21 cellular contexts compared by ENCODE assay signal in the genomic region with DNA sequence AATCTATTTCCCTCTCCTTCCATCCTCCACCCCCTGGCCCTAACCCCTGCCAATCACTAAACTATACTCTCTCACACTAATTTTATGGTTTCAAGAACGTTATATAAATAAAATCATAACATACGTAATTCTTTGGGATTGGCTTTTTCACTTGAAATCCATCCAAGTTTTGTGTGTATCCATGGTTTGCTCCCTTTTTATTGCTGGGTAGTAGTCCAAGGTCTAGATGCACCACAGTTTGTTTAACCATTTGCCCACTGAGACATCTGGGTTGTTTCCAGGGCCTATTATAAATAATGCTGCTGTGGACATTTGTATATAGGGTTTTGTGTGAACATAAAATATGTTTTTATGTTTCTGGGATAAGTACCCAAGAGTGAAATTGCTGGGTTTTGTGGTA.
A peak's percentile ranks its signal among the peaks of the same experiment; 100 is the strongest.
DNase-seq lines count a peak whose midpoint lies in the region; ATAC-seq and TF ChIP-seq lines count a peak whose summit lies in the region.
"Had no signal": no experiment of that assay in that cellular context is flagged by ENCODE, and none has a peak within 500 bp of the region (broad histone marks: within the 10 kb centered on the region; RNA-seq: fewer than 3 reads in every experiment).

No MANE protein-coding gene starts in this region.

- no peak overlapping the region for H3K4me2 ChIP-seq in Karpas-422 (ENCODE audit: low read depth, low read length, poor library complexity, severe bottlenecking)
- H3K4me2 ChIP-seq: BLaER1 treated with 17β-estradiol and CSF1 and Interleukin-3, amounts not matched to agents 10 nM and 100 nM had no signal

- H2AFZ ChIP-seq in Karpas-422 (ENCODE audit: low read length): no peak overlapping the region

- peaks cover 70% of the 10 kb centered on the region for H3K4me1 ChIP-seq in Karpas-422 (ENCODE audit: low read length)
- H3K4me1 ChIP-seq in colonic mucosa: no peaks in the 10 kb centered on the region
- peaks cover 0 to 18% (median 3%) of the 10 kb centered on the region in 4 donors for H3K4me1 ChIP-seq in right lobe of liver

- H3K9ac ChIP-seq in Karpas-422 (ENCODE audit: low read length): no peak overlapping the region
- H3K9ac ChIP-seq in colonic mucosa (ENCODE audit: low read depth in 2 of 2, low read length in 2 of 2): no peak overlapping the region
- H3K9ac ChIP-seq: BLaER1 treated with 17β-estradiol and CSF1 and Interleukin-3, amounts not matched to agents 10 nM and 100 nM had no signal

- DNase-seq in Karpas-422 (no peak), colonic mucosa (peak; percentile 45), right lobe of liver (no peak), HT-29 (ENCODE audit: low spot score) (no peak)
- DNase-seq: Calu3; CD8-positive, alpha-beta T cell; DMS153; EL; GF-D8; KBM-7; MV-4-11; NCI-H1694; NCI-H2171 treated with DMSO at 0.1 percent for 48 hours; NCI-H524 treated with DMSO at 0.1 percent for 48 hours; SHP77; T-helper 2 cell had no signal

- no peaks in the 10 kb centered on the region for H3K27me3 ChIP-seq in Karpas-422 (ENCODE audit: low read length)
- H3K27me3 ChIP-seq in colonic mucosa: no peaks in the 10 kb centered on the region
- H3K27me3 ChIP-seq in right lobe of liver: no peaks in the 10 kb centered on the region
- H3K27me3 ChIP-seq: BLaER1 treated with 17β-estradiol and CSF1 and Interleukin-3, amounts not matched to agents 10 nM and 100 nM had no signal

- 13% methylated on average over 2 of the region's 2 CpGs for WGBS in right lobe of liver (ENCODE audit: insufficient coverage, low coverage, low lambda C conversion rate, missing lambda C conversion rate)

- H3K9me2 ChIP-seq in Karpas-422 (replicated peaks; ENCODE audit: insufficient read depth, low read length): no peaks in the 10 kb centered on the region

- TF ChIP-seq CTCF in colonic mucosa (IDR thresholded peaks at IDR 0.05) (no peak), right lobe of liver (IDR thresholded peaks at IDR 0.05) (no peak)

- H3K79me2 ChIP-seq in Karpas-422 (ENCODE audit: low read length): peaks cover 17% of the 10 kb centered on the region

- H3K36me3 ChIP-seq in Karpas-422 (ENCODE audit: insufficient read depth, low read length): 0 out of 2 replicates have a peak, but pooled peaks cover 6% of the 10 kb centered on the region
- H3K36me3 ChIP-seq in colonic mucosa: no peaks in the 10 kb centered on the region
- H3K36me3 ChIP-seq in right lobe of liver: no peaks in the 10 kb centered on the region
- H3K36me3 ChIP-seq: BLaER1 treated with 17β-estradiol and CSF1 and Interleukin-3, amounts not matched to agents 10 nM and 100 nM had no signal

- intact Hi-C loops in colonic mucosa (cut with DNase I): no loop called here
- intact Hi-C loops in right lobe of liver (cut with DNase I): no loop called here

- TF ChIP-seq POLR2A in right lobe of liver (IDR thresholded peaks at IDR 0.05): no peak

- H3K9me3 ChIP-seq in Karpas-422 (ENCODE audit: low read length) (no peaks in the 10 kb centered on the region), colonic mucosa (no peaks in the 10 kb centered on the region), right lobe of liver (no peaks in the 10 kb centered on the region)
- H3K9me3 ChIP-seq: BLaER1 treated with 17β-estradiol and CSF1 and Interleukin-3, amounts not matched to agents 10 nM and 100 nM had no signal

- H3K4me3 ChIP-seq in Karpas-422 (ENCODE audit: low read length): no peak overlapping the region
- H3K4me3 ChIP-seq in colonic mucosa: no peak overlapping the region
- H3K4me3 ChIP-seq in right lobe of liver: no peak overlapping the region
- H3K4me3 ChIP-seq: BLaER1 treated with 17β-estradiol and CSF1 and Interleukin-3, amounts not matched to agents 10 nM and 100 nM; SK-N-MC had no signal

- ATAC-seq in right lobe of liver: peak; percentile 60 to 83 (median 70)
- ATAC-seq in GM21825 (IDR thresholded peaks at IDR 0.05; ENCODE audit: unreplicated experiment): no peak
- ATAC-seq in HG03045 (IDR thresholded peaks at IDR 0.05; ENCODE audit: unreplicated experiment): no peak
- no peak for ATAC-seq in activated CD4-positive, CD25-positive, alpha-beta regulatory T cell treated with anti-CD3 and anti-CD28 coated beads, Interleukin-2, amount 50 U/mL, for 24 hours
- ATAC-seq: CD8-positive, alpha-beta T cell had no signal

- H3K27ac ChIP-seq in Karpas-422 (ENCODE audit: low read length): peak overlapping the region; percentile 99
- no peak overlapping the region for H3K27ac ChIP-seq in colonic mucosa
- no peak overlapping the region for H3K27ac ChIP-seq in right lobe of liver
- H3K27ac ChIP-seq: BLaER1 treated with 17β-estradiol and CSF1 and Interleukin-3, amounts not matched to agents 10 nM and 100 nM; SK-N-MC had no signal

- H4K20me1 ChIP-seq in Karpas-422 (ENCODE audit: insufficient read depth, low read depth, low read length): no peaks in the 10 kb centered on the region
- H4K20me1 ChIP-seq: BLaER1 treated with 17β-estradiol and CSF1 and Interleukin-3, amounts not matched to agents 10 nM and 100 nM had no signal

Comparison
In these comparisons a context has a peak if more than half of its experiments do, and no peak if none do; other contexts are left out.
1. ATAC-seq: peak in right lobe of liver (4 of 4); none in GM21825 (single experiment), HG03045 (single experiment) and activated CD4-positive, CD25-positive, alpha-beta regulatory T cell treated with anti-CD3 and anti-CD28 coated beads, Interleukin-2, amount 50 U/mL, for 24 hours (0 of 2).